In genomic region chr14:75781096-75781495, GRCh38 we compare ENCODE assay signal across 7 cellular contexts.
"Had no signal": no experiment of that assay in that cellular context is flagged by ENCODE, and none has a peak within 500 bp of the region (broad histone marks: within the 10 kb centered on the region; RNA-seq: fewer than 3 reads in every experiment).

No MANE protein-coding gene starts in this region.

- DNase-seq: H9, HCEC 1CT, KBM-7 had no signal

- FAIRE-seq: H1, H54, HepG2 had no signal

- H3K4me3 ChIP-seq: GM23338 had no signal

- ATAC-seq: GM23338, HepG2 had no signal
